ENCODE assay signal across 7 cellular contexts in the genomic region with DNA sequence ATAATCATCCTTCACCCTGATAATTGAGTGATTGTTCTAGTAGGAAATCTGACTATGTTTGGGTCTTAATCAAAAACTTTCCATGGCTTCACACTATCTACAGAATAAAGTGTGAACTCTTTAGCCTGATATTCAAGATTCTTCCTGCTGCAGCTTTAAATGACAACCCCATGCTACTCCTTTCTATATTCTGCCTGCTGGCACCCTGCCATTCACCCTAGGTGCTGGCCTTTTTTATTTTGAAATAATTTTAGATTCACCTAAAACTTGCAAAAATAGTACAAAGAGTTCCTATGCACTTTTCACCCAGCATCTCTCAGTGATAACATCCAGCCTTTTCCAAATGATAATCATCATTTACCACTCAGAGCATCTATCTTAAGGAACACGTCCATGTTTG.
"Had no signal": no experiment of that assay in that cellular context is flagged by ENCODE, and none has a peak within 500 bp of the region (broad histone marks: within the 10 kb centered on the region; RNA-seq: fewer than 3 reads in every experiment).

No MANE protein-coding gene starts in this region.

- H3K4me1 ChIP-seq: HAP-1 had no signal

- H2AFZ ChIP-seq: GM23338 had no signal

- H3K27ac Mint-ChIP-seq: GM23338, HFFc6, IgD-negative memory B cell had no signal

- H3K4me3 Mint-ChIP-seq: GM23338, HFFc6, IgD-negative memory B cell had no signal

- H3K4me1 Mint-ChIP-seq: IgD-negative memory B cell had no signal

- H3K36me3 Mint-ChIP-seq: IgD-negative memory B cell had no signal

- H3K4me2 ChIP-seq: GM23338 had no signal

- DNase-seq: HFFc6 had no signal

- H3K9me3 Mint-ChIP-seq: GM23338, HFFc6 had no signal

- H3K4me3 ChIP-seq: GM23338, HAP-1 had no signal

- H3K9me3 ChIP-seq: HAP-1 had no signal

- ATAC-seq: GM23338, HCT116, HepG2 had no signal

- H3K27ac ChIP-seq: HL-60 had no signal

- H3K36me3 ChIP-seq: HAP-1 had no signal
